Comparison of ENCODE assay signal across 8 cellular contexts in the genomic region with DNA sequence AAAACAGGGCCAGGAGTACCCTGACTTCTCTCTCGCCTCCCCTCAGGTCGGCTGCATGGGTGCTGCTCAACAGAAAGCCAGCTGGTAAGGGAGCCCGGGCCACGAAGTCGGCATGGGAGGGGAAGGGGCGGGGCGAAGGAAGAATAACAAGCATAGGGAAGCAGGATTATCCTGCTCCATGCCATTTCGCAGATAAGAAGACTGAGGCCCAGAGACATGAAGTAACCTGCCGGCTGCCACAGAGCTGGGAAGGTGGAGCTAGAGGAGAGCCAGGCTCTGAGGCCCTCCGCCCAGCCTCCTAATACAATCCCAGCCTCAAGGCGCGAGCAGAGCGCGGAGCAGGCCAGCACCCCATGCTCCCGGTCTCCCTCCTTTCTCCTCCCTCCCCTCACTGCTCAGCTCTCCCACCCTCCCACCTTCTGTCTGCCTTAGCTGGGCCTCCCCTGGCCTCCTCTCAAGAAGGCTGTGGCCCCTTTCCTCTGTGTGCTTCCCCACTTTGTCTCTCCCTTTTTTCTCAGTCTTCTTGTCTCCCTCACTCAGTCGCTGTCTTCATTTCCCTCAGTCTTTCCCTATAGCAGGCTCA. TPM values are rescaled to one million over a fixed set of nuclear protein-coding genes. Genes with fewer than 3 reads are reported as not detected.
DNase-seq lines count a peak whose midpoint lies in the region; ATAC-seq and TF ChIP-seq lines count a peak whose summit lies in the region.

No MANE protein-coding gene starts in this region.

- CTCF ChIA-PET in Calu3 (lab: Charles Lee): interaction anchor here (0.8 to 2.8 kb wide), 10 partner anchors 11 to 801 kb away, joined by 3 to 12 read pairs (median 6); a partner anchor contains a TSS
- CTCF ChIA-PET in HEK293 (lab: Yijun Ruan, JAX): interaction anchor here (0.6 to 2.0 kb wide), 5 partner anchors 26 to 168 kb away, joined by 3 to 8 read pairs (median 3); no protein-coding TSS in a partner anchor

- H3K9me3 Mint-ChIP-seq in Calu3 (ENCODE audit: low read depth, unreplicated experiment): no peaks in the 10 kb centered on the region

- intact Hi-C loops in Calu3 (cut with micrococcal nuclease; ENCODE audit: unreplicated experiment) (no loop called here), heart left ventricle (cut with DNase I) (no loop called here)

- no peaks in the 10 kb centered on the region for H3K27me3 ChIP-seq in heart left ventricle

- peak overlapping the region; percentile 59 for H3K27ac Mint-ChIP-seq in Calu3 (ENCODE audit: unreplicated experiment)

- TF ChIP-seq CTCF in Calu3 (IDR thresholded peaks at IDR 0.05; ENCODE audit: unreplicated experiment) (no peak), HEK293 (tag by site-specific recombination; IDR thresholded peaks at IDR 0.05) (no peak), WI38 (IDR thresholded peaks at IDR 0.05; ENCODE audit: low read depth, low read length) (no peak), heart left ventricle (IDR thresholded peaks at IDR 0.05) (no peak)

- H3K36me3 ChIP-seq in HEK293 (ENCODE audit: control insufficient read depth in 2 of 2, insufficient read depth in 1 of 2, low read length in 2 of 2): no peaks in the 10 kb centered on the region
- no peaks in the 10 kb centered on the region for H3K36me3 ChIP-seq in heart left ventricle

- no TSS peak for BruUV-seq in Calu3 (replicated peaks; lab: Mats Ljungman, UMichigan)

- POLR2A ChIA-PET in HEK293 (lab: Yijun Ruan, JAX): interaction anchor here (0.6 to 1.6 kb wide), 15 partner anchors 10 to 241 kb away, joined by 3 to 23 read pairs (median 6); a partner anchor contains a TSS

- H3K4me1 Mint-ChIP-seq in Calu3 (ENCODE audit: low read depth, unreplicated experiment): peaks cover 52% of the 10 kb centered on the region

- peak overlapping the region; percentile 51 for H3K4me3 Mint-ChIP-seq in Calu3 (ENCODE audit: low read depth, unreplicated experiment)

- no peaks in the 10 kb centered on the region for H3K27me3 Mint-ChIP-seq in Calu3 (ENCODE audit: unreplicated experiment)

- H3K36me3 Mint-ChIP-seq in Calu3 (ENCODE audit: insufficient read depth, unreplicated experiment): peaks cover 14% of the 10 kb centered on the region

- WGBS in heart left ventricle, 4 donors: 21 to 29% (median 22%) methylated on average over 16 of the region's 16 CpGs

- H3K4me3 ChIP-seq in HEK293 (ENCODE audit: low read depth, low read length) (peak overlapping the region; percentile 8), WI38 (ENCODE audit: low read depth, low read length) (peak overlapping the region; percentile 31), heart left ventricle (peak overlapping the region in 10 of 12 donors; percentile 25 to 90 (median 72)), skeletal muscle cell (ENCODE audit: low read depth, low read length) (peak overlapping the region; percentile 26)

- ATAC-seq in heart left ventricle (peak; percentile 11 to 35 (median 32)), GM18867 (IDR thresholded peaks at IDR 0.05; ENCODE audit: unreplicated experiment) (no peak)

- DNase-seq in Calu3 (no peak), heart left ventricle (peak in 1 of 5 donors; percentile 28), skeletal muscle cell (ENCODE audit: low read depth) (no peak), NCI-H510A (lab: John Stamatoyannopoulos, UW) (no peak)
- no peak for DNase-seq in activated CD8-positive, alpha-beta memory T cell treated with anti-CD3 and anti-CD28 coated beads for 24 hours

- no peak for TF ChIP-seq POLR2A in heart left ventricle (IDR thresholded peaks at IDR 0.05)

- H3K4me1 ChIP-seq in HEK293 (ENCODE audit: control insufficient read depth, insufficient read depth, low read length) (no peaks in the 10 kb centered on the region), heart left ventricle (peaks cover 0 to 15% (median 10%) of the 10 kb centered on the region in 12 donors)

- H3K9me3 ChIP-seq in HEK293 (ENCODE audit: control insufficient read depth, insufficient read depth, low read depth, low read length) (no peaks in the 10 kb centered on the region), heart left ventricle (no peaks in the 10 kb centered on the region)

- H3K27ac ChIP-seq in HEK293 (ENCODE audit: extremely low read depth, low read depth, low read length): no peak overlapping the region; the same call in 1 of the 2 replicates
- peak overlapping the region in 11 of 12 donors; percentile 21 to 95 (median 67) for H3K27ac ChIP-seq in heart left ventricle

TF ChIP-seq in HEK293, 187 proteins besides CTCF, POLR2A, EP300 and RAD21 (continues in another document):
- TF ChIP-seq, protein P1, sequence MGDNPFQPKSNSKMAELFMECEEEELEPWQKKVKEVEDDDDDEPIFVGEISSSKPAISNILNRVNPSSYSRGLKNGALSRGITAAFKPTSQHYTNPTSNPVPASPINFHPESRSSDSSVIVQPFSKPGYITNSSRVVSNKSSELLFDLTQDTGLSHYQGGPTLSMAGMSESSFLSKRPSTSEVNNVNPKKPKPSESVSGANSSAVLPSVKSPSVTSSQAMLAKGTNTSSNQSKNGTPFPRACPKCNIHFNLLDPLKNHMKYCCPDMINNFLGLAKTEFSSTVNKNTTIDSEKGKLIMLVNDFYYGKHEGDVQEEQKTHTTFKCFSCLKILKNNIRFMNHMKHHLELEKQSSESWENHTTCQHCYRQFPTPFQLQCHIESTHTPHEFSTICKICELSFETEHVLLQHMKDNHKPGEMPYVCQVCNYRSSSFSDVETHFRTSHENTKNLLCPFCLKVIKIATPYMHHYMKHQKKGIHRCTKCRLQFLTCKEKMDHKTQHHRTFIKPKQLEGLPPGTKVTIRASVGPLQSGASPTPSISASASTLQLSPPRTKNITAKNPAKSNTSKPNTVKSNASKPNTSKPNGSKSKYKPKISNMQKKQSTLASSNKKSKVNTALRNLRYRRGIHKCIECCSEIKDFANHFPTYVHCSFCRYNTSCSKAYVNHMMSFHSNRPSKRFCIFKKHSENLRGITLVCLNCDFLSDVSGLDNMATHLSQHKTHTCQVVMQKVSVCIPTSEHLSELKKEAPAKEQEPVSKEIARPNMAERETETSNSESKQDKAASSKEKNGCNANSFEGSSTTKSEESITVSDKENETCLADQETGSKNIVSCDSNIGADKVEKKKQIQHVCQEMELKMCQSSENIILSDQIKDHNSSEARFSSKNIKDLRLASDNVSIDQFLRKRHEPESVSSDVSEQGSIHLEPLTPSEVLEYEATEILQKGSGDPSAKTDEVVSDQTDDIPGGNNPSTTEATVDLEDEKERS (tag by site-specific recombination; IDR thresholded peaks at IDR 0.05): peak; percentile 89
- TF ChIP-seq, protein P2, sequence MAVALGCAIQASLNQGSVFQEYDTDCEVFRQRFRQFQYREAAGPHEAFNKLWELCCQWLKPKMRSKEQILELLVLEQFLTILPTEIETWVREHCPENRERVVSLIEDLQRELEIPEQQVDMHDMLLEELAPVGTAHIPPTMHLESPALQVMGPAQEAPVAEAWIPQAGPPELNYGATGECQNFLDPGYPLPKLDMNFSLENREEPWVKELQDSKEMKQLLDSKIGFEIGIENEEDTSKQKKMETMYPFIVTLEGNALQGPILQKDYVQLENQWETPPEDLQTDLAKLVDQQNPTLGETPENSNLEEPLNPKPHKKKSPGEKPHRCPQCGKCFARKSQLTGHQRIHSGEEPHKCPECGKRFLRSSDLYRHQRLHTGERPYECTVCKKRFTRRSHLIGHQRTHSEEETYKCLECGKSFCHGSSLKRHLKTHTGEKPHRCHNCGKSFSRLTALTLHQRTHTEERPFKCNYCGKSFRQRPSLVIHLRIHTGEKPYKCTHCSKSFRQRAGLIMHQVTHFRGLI (tag by site-specific recombination; IDR thresholded peaks at IDR 0.05): no peak
- TF ChIP-seq ZNF274 (IDR thresholded peaks at IDR 0.05; ENCODE audit: low read length) (no peak), ZNF274 (tag by site-specific recombination; IDR thresholded peaks at IDR 0.05; ENCODE audit: borderline replicate concordance) (no peak), ZNF239 (tag by site-specific recombination; IDR thresholded peaks at IDR 0.05) (no peak), HOXA7 (CRISPR knock-in tag; IDR thresholded peaks at IDR 0.05; ENCODE audit: borderline replicate concordance) (no peak), ZNF837 (tag by site-specific recombination; IDR thresholded peaks at IDR 0.05) (no peak), ZNF24 (tag by site-specific recombination; IDR thresholded peaks at IDR 0.05) (no peak; the same call in 1 of the 2 replicates), YY1 (tag by site-specific recombination; IDR thresholded peaks at IDR 0.05) (no peak), SP3 (tag by site-specific recombination; IDR thresholded peaks at IDR 0.05) (peak; percentile 79), TCF7L2 (IDR thresholded peaks at IDR 0.05; ENCODE audit: borderline replicate concordance, low read depth, low read length) (no peak), ZNF677 (tag by site-specific recombination; IDR thresholded peaks at IDR 0.05) (no peak), ZSCAN16 (tag by site-specific recombination; IDR thresholded peaks at IDR 0.05) (no peak), REPIN1 (tag by site-specific recombination; IDR thresholded peaks at IDR 0.05; ENCODE audit: low read depth) (no peak), ZNF510 (tag by site-specific recombination; IDR thresholded peaks at IDR 0.05; ENCODE audit: insufficient replicate concordance) (no peak), WT1 (tag by site-specific recombination; IDR thresholded peaks at IDR 0.05) (peak; percentile 41), ZNF555 (tag by site-specific recombination; conservative IDR thresholded peaks at IDR 0.05) (no peak), ZFP69B (tag by site-specific recombination; IDR thresholded peaks at IDR 0.05) (no peak), ZNF521 (tag by site-specific recombination; IDR thresholded peaks at IDR 0.05) (no peak)
- TF ChIP-seq, protein P3, sequence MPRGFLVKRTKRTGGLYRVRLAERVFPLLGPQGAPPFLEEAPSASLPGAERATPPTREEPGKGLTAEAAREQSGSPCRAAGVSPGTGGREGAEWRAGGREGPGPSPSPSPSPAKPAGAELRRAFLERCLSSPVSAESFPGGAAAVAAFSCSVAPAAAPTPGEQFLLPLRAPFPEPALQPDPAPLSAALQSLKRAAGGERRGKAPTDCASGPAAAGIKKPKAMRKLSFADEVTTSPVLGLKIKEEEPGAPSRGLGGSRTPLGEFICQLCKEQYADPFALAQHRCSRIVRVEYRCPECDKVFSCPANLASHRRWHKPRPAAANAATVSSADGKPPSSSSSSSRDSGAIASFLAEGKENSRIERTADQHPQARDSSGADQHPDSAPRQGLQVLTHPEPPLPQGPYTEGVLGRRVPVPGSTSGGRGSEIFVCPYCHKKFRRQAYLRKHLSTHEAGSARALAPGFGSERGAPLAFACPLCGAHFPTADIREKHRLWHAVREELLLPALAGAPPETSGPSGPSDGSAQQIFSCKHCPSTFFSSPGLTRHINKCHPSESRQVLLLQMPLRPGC (tag by site-specific recombination; IDR thresholded peaks at IDR 0.05): 0 out of 2 replicates have a peak, but pooled peaks have one; percentile 13

RNA-seq across cellular contexts. Expression of a gene that starts 13.2 kb away (rescaled TPM):
- total RNA-seq in Calu3 (2022): 1,138 and 1,378 TPM in 2 replicates
- 10 to 100 TPM; 36.4 to 71.5 (median 44.8) TPM for total RNA-seq in heart left ventricle
- 10 to 100 TPM; 23.0 to 76.1 TPM for polyA plus RNA-seq in heart left ventricle

RNA-seq across cellular contexts. Expression of a gene that starts 25.3 kb away (rescaled TPM):
- total RNA-seq in Calu3 (2022) (59.2 and 68.6 TPM in 2 replicates), heart left ventricle (10 to 100 TPM; 18.4 to 37.4 (median 22.6) TPM)
- polyA plus RNA-seq in heart left ventricle: 10 to 100 TPM; 36.5 to 50.4 TPM

Comparison
In these comparisons a context has a peak if more than half of its experiments do, and no peak if none do; other contexts are left out.
1. H3K4me3 ChIP-seq: peak in every context shown above with its lines; median percentile 72 in heart left ventricle; 31 in WI38; 26 in skeletal muscle cell; 8 in HEK293.
2. RNA of a gene that starts 13.2 kb away (total RNA-seq): 1,138 to 1,378 TPM in Calu3; 36.4 to 71.5 TPM in heart left ventricle; every median in the first group is over 10 times any median in the second.